ENCODE assay signal across 27 cellular contexts in the genomic region with DNA sequence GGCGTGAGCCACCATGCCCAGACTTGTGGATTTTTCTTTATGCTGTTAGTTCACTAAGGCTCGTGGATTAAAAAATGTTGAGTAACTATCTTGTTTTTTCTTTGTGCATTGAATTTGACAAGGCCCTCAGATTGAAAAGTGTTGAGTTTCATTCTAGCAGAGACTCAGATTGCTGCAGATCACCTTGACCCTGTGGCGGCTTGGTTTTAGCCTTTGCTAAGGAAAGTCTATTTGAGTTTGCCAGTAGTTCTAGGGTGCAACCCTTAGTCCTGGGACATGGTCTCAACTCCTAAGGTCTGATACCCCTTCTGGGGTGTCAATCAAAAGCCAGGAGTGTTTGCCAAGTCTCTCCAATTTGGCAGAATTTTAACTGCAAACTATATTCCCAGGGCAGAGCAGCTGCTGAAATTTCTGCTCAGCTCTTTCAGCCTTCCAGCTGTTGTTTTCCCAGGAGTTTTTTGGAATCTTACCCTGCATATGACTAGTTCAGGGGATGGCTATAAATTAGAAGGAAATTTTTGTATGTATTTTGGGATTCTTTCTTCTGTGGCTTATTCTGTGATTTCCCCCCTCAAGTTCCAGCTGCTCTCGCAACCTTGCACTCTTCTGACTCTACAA.
"Had no signal": no experiment of that assay in that cellular context is flagged by ENCODE, and none has a peak within 500 bp of the region (broad histone marks: within the 10 kb centered on the region; RNA-seq: fewer than 3 reads in every experiment).

No MANE protein-coding gene starts in this region.

- H3K27ac Mint-ChIP-seq: immature natural killer cell; mesothelial cell of epicardium; naive thymus-derived CD4-positive, alpha-beta T cell; natural killer cell treated with Interleukin-12 subunit alpha and Interleukin-12 subunit beta and Interleukin-15 and Interleukin-18, amount 100 ng/mL, for 72 hours; progenitor cell of endocrine pancreas; stimulated activated effector memory CD8-positive, alpha-beta T cell treated with anti-CD3 and anti-CD28 coated beads, Interleukin-12 subunit alpha, Interleukin-12 subunit beta, amount 100 ng/mL, for 72 hours; stimulated activated naive CD8-positive, alpha-beta T cell treated with anti-CD3 and anti-CD28 coated beads, Interleukin-15, Interleukin-2, amounts not matched to agents 100 ng/mL and 50 ng/mL, for 24 hours had no signal

- H3K36me3 ChIP-seq: heart left ventricle, left ventricle myocardium inferior, spleen, suprapubic skin, thoracic aorta, tibial artery, vagina had no signal

- H3K4me1 ChIP-seq: heart left ventricle, left ventricle myocardium inferior, spleen, suprapubic skin, tibial artery, vagina had no signal

- H3K4me3 Mint-ChIP-seq: immature natural killer cell; mesothelial cell of epicardium; naive thymus-derived CD4-positive, alpha-beta T cell; natural killer cell treated with Interleukin-12 subunit alpha and Interleukin-12 subunit beta and Interleukin-15 and Interleukin-18, amount 100 ng/mL, for 72 hours; neural crest cell; stimulated activated effector memory CD8-positive, alpha-beta T cell treated with anti-CD3 and anti-CD28 coated beads, Interleukin-12 subunit alpha, Interleukin-12 subunit beta, amount 100 ng/mL, for 72 hours; stimulated activated naive CD8-positive, alpha-beta T cell treated with anti-CD3 and anti-CD28 coated beads, Interleukin-15, Interleukin-2, amounts not matched to agents 100 ng/mL and 50 ng/mL, for 24 hours had no signal

- H3K36me3 Mint-ChIP-seq: immature natural killer cell; mesothelial cell of epicardium; naive thymus-derived CD4-positive, alpha-beta T cell; natural killer cell treated with Interleukin-12 subunit alpha and Interleukin-12 subunit beta and Interleukin-15 and Interleukin-18, amount 100 ng/mL, for 72 hours; stimulated activated effector memory CD8-positive, alpha-beta T cell treated with anti-CD3 and anti-CD28 coated beads, Interleukin-12 subunit alpha, Interleukin-12 subunit beta, amount 100 ng/mL, for 72 hours had no signal

- ATAC-seq: heart left ventricle; naive thymus-derived CD4-positive, alpha-beta T cell; natural killer cell treated with Interleukin-12 subunit alpha and Interleukin-12 subunit beta and Interleukin-15 and Interleukin-18, amount 100 ng/mL, for 72 hours; right cardiac atrium; sciatic nerve; stimulated activated effector memory CD8-positive, alpha-beta T cell treated with anti-CD3 and anti-CD28 coated beads, Interleukin-12 subunit alpha, Interleukin-12 subunit beta, amount 100 ng/mL, for 72 hours had no signal

- DNase-seq: heart left ventricle; hypothalamus; immature natural killer cell; kidney; left ventricle myocardium inferior; mesendoderm; naive thymus-derived CD4-positive, alpha-beta T cell; nucleus accumbens; right cardiac atrium; small intestine; spleen; stimulated activated CD4-positive, alpha-beta T cell treated with anti-CD3 and anti-CD28 coated beads, Interleukin-4, amount 100 ng/mL, for 24 hours; stimulated activated naive CD4-positive, alpha-beta T cell; tibial artery; trophoblast cell had no signal

- H3K4me1 Mint-ChIP-seq: immature natural killer cell; mesothelial cell of epicardium; neural crest cell; stimulated activated effector memory CD8-positive, alpha-beta T cell treated with anti-CD3 and anti-CD28 coated beads, Interleukin-12 subunit alpha, Interleukin-12 subunit beta, amount 100 ng/mL, for 72 hours had no signal

- H3K9me3 Mint-ChIP-seq: immature natural killer cell; mesothelial cell of epicardium; natural killer cell treated with Interleukin-12 subunit alpha and Interleukin-12 subunit beta and Interleukin-15 and Interleukin-18, amount 100 ng/mL, for 72 hours; neural crest cell; stimulated activated effector memory CD8-positive, alpha-beta T cell treated with anti-CD3 and anti-CD28 coated beads, Interleukin-12 subunit alpha, Interleukin-12 subunit beta, amount 100 ng/mL, for 72 hours; stimulated activated naive CD8-positive, alpha-beta T cell treated with anti-CD3 and anti-CD28 coated beads, Interleukin-15, Interleukin-2, amounts not matched to agents 100 ng/mL and 50 ng/mL, for 24 hours had no signal

- H3K9me3 ChIP-seq: heart left ventricle, left ventricle myocardium inferior, spleen, suprapubic skin, thoracic aorta, tibial artery, vagina had no signal

- H3K27ac ChIP-seq: heart left ventricle, left ventricle myocardium inferior, spleen, suprapubic skin, thoracic aorta, tibial artery, vagina had no signal

- H3K27me3 ChIP-seq: vagina had no signal

- FAIRE-seq: islet of Langerhans, kidney, small intestine had no signal

- H3K4me3 ChIP-seq: heart left ventricle, left ventricle myocardium inferior, lung, spleen, suprapubic skin, thoracic aorta, tibial artery, vagina had no signal
